In the genomic region with DNA sequence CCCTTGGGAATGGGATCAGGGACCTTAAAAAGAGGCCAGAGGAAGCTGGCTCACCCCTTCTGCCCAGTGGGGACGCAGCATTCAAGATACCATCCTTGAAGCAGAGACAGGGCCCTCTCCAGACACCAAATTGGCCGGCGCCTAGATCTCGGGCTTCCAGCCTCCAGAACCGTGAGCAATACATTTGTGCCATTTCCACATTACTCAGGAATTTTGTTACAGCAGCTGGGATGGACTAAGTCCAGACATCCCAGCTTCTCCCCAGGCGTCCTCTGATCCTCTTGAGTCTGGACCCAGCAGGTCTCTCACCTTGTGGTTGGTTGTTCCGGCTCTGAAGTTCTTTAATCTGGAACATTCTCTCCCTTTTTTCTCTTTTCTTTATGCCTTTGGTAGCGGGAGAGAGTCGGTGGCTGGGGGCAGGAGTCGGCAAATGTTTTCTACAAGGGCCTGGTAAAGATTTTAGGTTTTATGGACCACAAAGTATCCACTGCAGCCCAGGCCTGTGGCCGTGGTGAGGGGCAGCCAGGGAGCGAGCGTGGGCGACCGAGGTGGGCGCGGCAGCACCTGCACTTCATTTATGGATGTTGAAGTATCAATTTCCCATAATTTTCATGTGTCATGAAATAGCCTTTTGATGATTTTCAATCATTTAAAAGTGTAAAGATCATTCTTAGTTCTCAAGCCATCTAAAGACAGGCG, we compare ENCODE assay signal across 15 cellular contexts. TPM values are rescaled to one million over a fixed set of nuclear protein-coding genes. Genes with fewer than 3 reads are reported as not detected.
A peak's percentile ranks its signal among the peaks of the same experiment; 100 is the strongest.
DNase-seq lines count a peak whose midpoint lies in the region; ATAC-seq and TF ChIP-seq lines count a peak whose summit lies in the region.
"Had no signal": no experiment of that assay in that cellular context is flagged by ENCODE, and none has a peak within 500 bp of the region (broad histone marks: within the 10 kb centered on the region; RNA-seq: fewer than 3 reads in every experiment).

No MANE protein-coding gene starts in this region.

- peak overlapping the region; percentile 52 for H2AK9ac ChIP-seq in IMR-90 (replicated peaks; ENCODE audit: low read depth, low read length, poor library complexity)

- no peak for TF ChIP-seq POLR2A in IMR-90 (IDR thresholded peaks at IDR 0.05; ENCODE audit: low read depth, low read length)

- no peak overlapping the region for H3K23ac ChIP-seq in IMR-90 (ENCODE audit: low read depth, low read length)

- peaks cover 25 to 77% of the 10 kb centered on the region in 2 experiments for H3K79me1 ChIP-seq in IMR-90 (ENCODE audit: low read depth in 1 of 2, low read length in 2 of 2)

- no peaks in the 10 kb centered on the region for H3K36me3 Mint-ChIP-seq in glutamatergic neuron (ENCODE audit: unreplicated experiment)
- no peaks in the 10 kb centered on the region for H3K36me3 Mint-ChIP-seq in activated T-cell treated with anti-CD3 and anti-CD28 coated beads, Interleukin-2, amount 50 U/mL, for 4 hours (ENCODE audit: insufficient read depth)

- no peak overlapping the region for H2BK5ac ChIP-seq in IMR-90 (ENCODE audit: low read depth, low read length, poor library complexity, severe bottlenecking)

- no peak overlapping the region for H2BK20ac ChIP-seq in IMR-90 (ENCODE audit: low read depth, low read length)

- dilution Hi-C loops in IMR-90 (cut with HindIII; ENCODE audit: low sequenced_read_pairs, unreplicated experiment) = no loop called here

- no peak for ATAC-seq in IMR-90 (ENCODE audit: low read depth)
- ATAC-seq in activated T-cell treated with anti-CD3 and anti-CD28 coated beads, Interleukin-2, amount 50 U/mL, for 4 hours = no peak

- TF ChIP-seq CTCF in 22Rv1 (IDR thresholded peaks at IDR 0.05) = no peak
- no peak for TF ChIP-seq CTCF in IMR-90 (conservative IDR thresholded peaks at IDR 0.05; ENCODE audit: low read depth, low read length)
- no peak for TF ChIP-seq CTCF in glutamatergic neuron (IDR thresholded peaks at IDR 0.05; ENCODE audit: partially characterized antibody, unreplicated experiment)
- no peak for TF ChIP-seq CTCF in osteoblast (IDR thresholded peaks at IDR 0.05; ENCODE audit: extremely low read depth, low read depth, low read length)

- no peak overlapping the region for H3K14ac ChIP-seq in IMR-90 (replicated peaks; ENCODE audit: low read depth, low read length)

- H3K79me2 ChIP-seq in osteoblast (ENCODE audit: insufficient read depth, low read length) = peaks cover 88% of the 10 kb centered on the region

- H3K4me1 ChIP-seq in IMR-90 (ENCODE audit: control insufficient read depth, insufficient read depth, low read length) = peaks cover 18% of the 10 kb centered on the region
- peaks cover 20% of the 10 kb centered on the region for H3K4me1 ChIP-seq in osteoblast (ENCODE audit: insufficient read depth, low read length)

- H4K91ac ChIP-seq in IMR-90 (ENCODE audit: insufficient read depth, low read depth, low read length) = no peak overlapping the region

- WGBS in IMR-90 (ENCODE audit: extremely low coverage in 2 of 2, insufficient read length in 1 of 2), 2 experiments = 50% methylated on average over 1 of the region's 18 CpGs; no CpG with 5 or more reads in 1 of the 2 experiments

- TF ChIP-seq RAD21 in IMR-90 (IDR thresholded peaks at IDR 0.05; ENCODE audit: low read length) = no peak

- peaks cover under 1% of the 10 kb centered on the region for H3K27me3 ChIP-seq in IMR-90 (ENCODE audit: control insufficient read depth, insufficient read depth, low read length)
- H3K27me3 ChIP-seq in osteoblast (ENCODE audit: insufficient read depth, low read length) = no peaks in the 10 kb centered on the region

- H3K36me3 ChIP-seq in IMR-90 (ENCODE audit: control insufficient read depth, insufficient read depth, low read length) (peaks cover 5% of the 10 kb centered on the region; the same call in 1 of the 2 replicates), osteoblast (ENCODE audit: insufficient read depth, low read length) (peaks cover 5% of the 10 kb centered on the region)

- H3K4ac ChIP-seq in IMR-90 (ENCODE audit: low read depth, low read length) = no peak overlapping the region

- POLR2A ChIA-PET in IMR-90 (lab: Charles Lee; ENCODE audit: unreplicated experiment) = no interaction called here

- BruUV-seq in IMR-90 (replicated peaks; lab: Mats Ljungman, UMichigan) = no TSS peak

- H2AFZ ChIP-seq in IMR-90 (replicated peaks; ENCODE audit: low read length, poor library complexity) (no peak overlapping the region), osteoblast (ENCODE audit: low read length) (no peak overlapping the region)
- H2AFZ ChIP-seq: GM23338 had no signal

- H3K9ac ChIP-seq in IMR-90 (ENCODE audit: low read depth, low read length) = no peak overlapping the region

- intact Hi-C loops in IMR-90 (cut with micrococcal nuclease) = loop anchor here (5.0 kb wide), 1 partner anchor 43 kb away; no protein-coding TSS in a partner anchor

- CTCF ChIA-PET in IMR-90 (lab: Yijun Ruan, JAX) = no interaction called here

- no peak overlapping the region for H3K56ac ChIP-seq in IMR-90 (ENCODE audit: extremely low read depth, insufficient read depth, low read length)

- peaks cover 15% of the 10 kb centered on the region for H3K4me1 Mint-ChIP-seq in glutamatergic neuron (ENCODE audit: low read depth, unreplicated experiment)
- H3K4me1 Mint-ChIP-seq in activated T-cell treated with anti-CD3 and anti-CD28 coated beads, Interleukin-2, amount 50 U/mL, for 4 hours (ENCODE audit: low read depth) = peaks cover 14% of the 10 kb centered on the region

- peaks cover 79% of the 10 kb centered on the region for H4K20me1 ChIP-seq in IMR-90 (ENCODE audit: insufficient read depth, low read length)
- peaks cover 63% of the 10 kb centered on the region for H4K20me1 ChIP-seq in osteoblast (ENCODE audit: insufficient read depth, low read length)

- H3K4me3 Mint-ChIP-seq in glutamatergic neuron (ENCODE audit: unreplicated experiment) = no peak overlapping the region
- no peak overlapping the region for H3K4me3 Mint-ChIP-seq in activated T-cell treated with anti-CD3 and anti-CD28 coated beads, Interleukin-2, amount 50 U/mL, for 4 hours
- H3K4me3 Mint-ChIP-seq: B cell; CD4-positive, alpha-beta T cell; GM23338; H9 had no signal

- H2BK120ac ChIP-seq in IMR-90 (ENCODE audit: low read depth, low read length) = no peak overlapping the region

- no peak overlapping the region for H2BK15ac ChIP-seq in IMR-90 (ENCODE audit: low read depth, low read length)

- H3K4me3 ChIP-seq in IMR-90 (ENCODE audit: insufficient read depth, low read depth, low read length) (no peak overlapping the region), osteoblast (ENCODE audit: insufficient read depth, low read length) (no peak overlapping the region)
- H3K4me3 ChIP-seq: GM23338 had no signal

- H2AK5ac ChIP-seq in IMR-90 (ENCODE audit: low read depth, low read length) = no peak overlapping the region

- in situ Hi-C loops in IMR-90 (cut with MboI; ENCODE audit: low sequenced_read_pairs) = no loop called here

- no peaks in the 10 kb centered on the region for H3K9me3 ChIP-seq in IMR-90 (ENCODE audit: control insufficient read depth, insufficient read depth, low read length)
- no peaks in the 10 kb centered on the region for H3K9me3 ChIP-seq in osteoblast (ENCODE audit: low read depth, low read length)

- DNase-seq in IMR-90 (no peak), glutamatergic neuron (no peak), osteoblast (ENCODE audit: insufficient read length, low spot score, missing footprints) (peak; percentile 81), NOMO-1 (lab: John Stamatoyannopoulos, UW; ENCODE audit: unreplicated experiment in 2 of 2) (no peak), NCI-H1092 treated with DMSO at 0.1 percent for 48 hours (lab: John Stamatoyannopoulos, UW) (no peak)
- no peak for DNase-seq in activated T-cell treated with anti-CD3 and anti-CD28 coated beads, Interleukin-2, amount 50 U/mL, for 4 hours
- DNase-seq: DMS153, DMS79 treated with DMSO at 0.1 percent for 48 hours, EL, H9 had no signal

- no peak overlapping the region for H3K4me2 ChIP-seq in IMR-90 (ENCODE audit: low read depth, low read length)
- no peak overlapping the region for H3K4me2 ChIP-seq in osteoblast (ENCODE audit: insufficient read depth, low read length)
- H3K4me2 ChIP-seq: GM23338 had no signal

- no peak overlapping the region for H4K8ac ChIP-seq in IMR-90 (ENCODE audit: low read depth in 2 of 2, low read length in 2 of 2)

- H4K5ac ChIP-seq in IMR-90 (ENCODE audit: low read depth, low read length) = no peak overlapping the region

- peaks cover 24% of the 10 kb centered on the region for H3K9me1 ChIP-seq in IMR-90 (ENCODE audit: insufficient read depth, low read length)

- H3K27me3 Mint-ChIP-seq in glutamatergic neuron (ENCODE audit: unreplicated experiment) = peaks cover 8% of the 10 kb centered on the region
- H3K27me3 Mint-ChIP-seq in activated T-cell treated with anti-CD3 and anti-CD28 coated beads, Interleukin-2, amount 50 U/mL, for 4 hours (ENCODE audit: low read depth) = peaks cover 2% of the 10 kb centered on the region

- peak overlapping the region; percentile 18; the same call in 1 of the 2 replicates for H3K27ac ChIP-seq in 22Rv1
- no peak overlapping the region for H3K27ac ChIP-seq in IMR-90 (ENCODE audit: insufficient read depth, low read length)
- H3K27ac ChIP-seq in osteoblast (ENCODE audit: low read depth, low read length) = no peak overlapping the region

- H3K18ac ChIP-seq in IMR-90 (ENCODE audit: low read depth, low read length) = no peak overlapping the region

- peaks cover 8% of the 10 kb centered on the region for H3K9me3 Mint-ChIP-seq in glutamatergic neuron (ENCODE audit: unreplicated experiment)
- H3K9me3 Mint-ChIP-seq in activated T-cell treated with anti-CD3 and anti-CD28 coated beads, Interleukin-2, amount 50 U/mL, for 4 hours = no peaks in the 10 kb centered on the region
- H3K9me3 Mint-ChIP-seq: CD4-positive, alpha-beta T cell; GM23338; H9 had no signal

- H3K27ac Mint-ChIP-seq in glutamatergic neuron (ENCODE audit: unreplicated experiment) = peak overlapping the region; percentile 33
- H3K27ac Mint-ChIP-seq: B cell; CD4-positive, alpha-beta T cell; GM23338; H9 had no signal

RNA-seq across cellular contexts. Expression of a gene that starts 4.8 kb away (rescaled TPM):
- 3.6 and 4.2 TPM in 2 replicates for total RNA-seq in IMR-90 (2012; rRNA removed)
- 13.1 and 17.5 TPM in 2 replicates for polyA plus RNA-seq in IMR-90 (2012; rRNA removed)
- 8.0 and 13.1 TPM in 2 replicates for polyA plus RNA-seq in IMR-90 (2012; cell fraction: cytosol; rRNA removed)
- polyA plus RNA-seq in IMR-90 (2012; cell fraction: nucleus; rRNA removed; ENCODE audit: low replicate concordance) = 67.5 and 145 TPM in 2 replicates
- total RNA-seq in glutamatergic neuron (ENCODE audit: unreplicated experiment) = 80.4 TPM
- 17.1 and 21.0 TPM in 2 replicates for total RNA-seq in osteoblast
- 10 to 100 TPM in 1 of 3 donors, 1 to 10 TPM in 2; 6.9 to 11.1 (median 7.5) TPM for total RNA-seq in activated T-cell treated with anti-CD3 and anti-CD28 coated beads, Interleukin-2, amount 50 U/mL, for 4 hours

RNA-seq across cellular contexts. Expression of a gene that starts 54.9 kb away (rescaled TPM):
- total RNA-seq in IMR-90 (2012; rRNA removed) = not detected in 2 replicates
- polyA plus RNA-seq in IMR-90 (2012; rRNA removed) = 0.05 and 0.07 TPM in 2 replicates
- polyA plus RNA-seq in IMR-90 (2012; cell fraction: cytosol; rRNA removed) = 0.04 TPM in 1 of 2 replicates, not detected in the other
- polyA plus RNA-seq in IMR-90 (2012; cell fraction: nucleus; rRNA removed; ENCODE audit: low replicate concordance) = 0.12 and 0.14 TPM in 2 replicates
- not detected for total RNA-seq in glutamatergic neuron (ENCODE audit: unreplicated experiment)
- total RNA-seq in osteoblast = not detected in 2 replicates
- under 1 TPM in 1 of 3 donors, not detected in 2; 0.08 TPM for total RNA-seq in activated T-cell treated with anti-CD3 and anti-CD28 coated beads, Interleukin-2, amount 50 U/mL, for 4 hours
- total RNA-seq: GM23338, H9, HT-29 had no signal
- polyA plus RNA-seq: GM23338 had no signal
